8 cellular contexts compared by ENCODE assay signal in genomic region chr12:123670882-123671728, GRCh38. TPM values are rescaled to one million over a fixed set of nuclear protein-coding genes. Genes with fewer than 3 reads are reported as not detected.
DNase-seq lines count a peak whose midpoint lies in the region; ATAC-seq and TF ChIP-seq lines count a peak whose summit lies in the region.

TCTN2 (plus strand) TSS chr12:123671113; CDS start chr12:123671241, 128 bp downstream.

- whole genome bisulfite sequencing in prostate gland = 1% methylated on average over 46 of the region's 53 CpGs

- no peaks in the 10 kb centered on the region for H3K4me1 ChIP-seq in prostate gland (replicated peaks)

- no peaks in the 10 kb centered on the region for H3K9me3 ChIP-seq in prostate gland

- H3K27me3 ChIP-seq in prostate gland (replicated peaks; ENCODE audit: insufficient read depth) = no peaks in the 10 kb centered on the region

- TF ChIP-seq POLR2A in prostate gland (IDR thresholded peaks at IDR 0.05) = peak; percentile 24

- peak within 1 kb of the TSS; percentile 18 to 70 for H3K27ac ChIP-seq in prostate gland

- DNase-seq in NCI-H1694 (lab: John Stamatoyannopoulos, UW) (peak; percentile 63), T-helper 1 cell (peak; percentile 82 to 91 (median 90)), amniotic stem cell (lab: John Stamatoyannopoulos, UW) (peak; percentile 89), left ventricle myocardium superior (peak; percentile 98), prostate gland (ENCODE audit: low spot score) (peak; percentile 95), ureter (ENCODE audit: low spot score) (peak; percentile 94)

- peaks cover 0 to 7% of the 10 kb centered on the region in 2 donors for H3K36me3 ChIP-seq in prostate gland

- H3K4me3 ChIP-seq in prostate gland = peak within 1 kb of the TSS; percentile 56 to 72

- intact Hi-C loops in left ventricle myocardium superior (cut with micrococcal nuclease) = no loop called here
- intact Hi-C loops in prostate gland (cut with DNase I) = no loop called here

- ATAC-seq in GM18498 (IDR thresholded peaks at IDR 0.05; ENCODE audit: unreplicated experiment) = peak; percentile 100
- ATAC-seq in HG02885 (IDR thresholded peaks at IDR 0.05; ENCODE audit: poor library complexity, unreplicated experiment) = peak; percentile 100
- peak; percentile 100 for ATAC-seq in left ventricle myocardium superior

- TF ChIP-seq CTCF in prostate gland (IDR thresholded peaks at IDR 0.05) = no peak

RNA-seq across cellular contexts. Expression of gene TCTN2, which starts in this region (rescaled TPM):
- total RNA-seq in left ventricle myocardium superior (3.7 TPM), prostate gland (10 to 100 TPM; 15.2 to 20.7 TPM), ureter (16.8 TPM)

Comparison
In these comparisons a context has a peak if more than half of its experiments do, and no peak if none do; other contexts are left out.
1. Peak in every context shown above with its lines: DNase-seq, ATAC-seq, H3K4me3 ChIP-seq and H3K27ac ChIP-seq.